In the genomic region with DNA sequence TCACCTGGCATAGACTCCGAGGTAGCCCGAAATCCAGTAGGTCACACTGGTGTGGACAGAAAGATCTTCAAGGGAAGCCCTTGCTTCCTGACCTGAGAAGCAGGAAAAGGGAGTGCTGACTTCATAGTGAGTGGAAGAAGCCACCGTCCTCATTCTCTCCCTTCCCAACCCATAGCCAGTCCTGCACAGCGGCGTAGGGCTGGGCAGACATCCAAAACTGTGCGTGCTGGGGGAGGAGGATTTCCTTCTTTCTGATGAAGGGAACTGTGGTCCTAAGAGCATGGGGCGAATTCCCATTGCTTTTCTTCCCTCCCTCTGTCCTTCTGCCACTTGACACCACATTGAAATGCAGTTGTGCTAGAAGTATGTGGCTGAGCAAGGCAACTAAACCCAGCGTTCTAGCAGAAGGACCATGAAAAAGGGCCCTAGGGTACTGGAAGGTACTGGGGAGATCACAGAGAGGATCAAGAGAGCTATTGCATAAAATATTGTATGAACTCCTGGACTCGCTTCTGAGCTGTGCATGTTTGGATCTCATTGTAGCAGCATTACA, we compare ENCODE assay signal across 1 cellular context.
TF ChIP-seq lines count a peak whose summit lies in the region.

No MANE protein-coding gene starts in this region.

TF ChIP-seq in WTC11, 78 proteins besides CTCF, POLR2A, EP300 and RAD21 (continued from another document):
- TF ChIP-seq, protein P1, sequence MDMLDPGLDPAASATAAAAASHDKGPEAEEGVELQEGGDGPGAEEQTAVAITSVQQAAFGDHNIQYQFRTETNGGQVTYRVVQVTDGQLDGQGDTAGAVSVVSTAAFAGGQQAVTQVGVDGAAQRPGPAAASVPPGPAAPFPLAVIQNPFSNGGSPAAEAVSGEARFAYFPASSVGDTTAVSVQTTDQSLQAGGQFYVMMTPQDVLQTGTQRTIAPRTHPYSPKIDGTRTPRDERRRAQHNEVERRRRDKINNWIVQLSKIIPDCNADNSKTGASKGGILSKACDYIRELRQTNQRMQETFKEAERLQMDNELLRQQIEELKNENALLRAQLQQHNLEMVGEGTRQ (CRISPR knock-in tag; IDR thresholded peaks at IDR 0.05): no peak
